In genomic region chr12:92155733-92156132, GRCh38 we compare ENCODE assay signal across 31 cellular contexts. TPM values are rescaled to one million over a fixed set of nuclear protein-coding genes. Genes with fewer than 3 reads are reported as not detected.
A peak's percentile ranks its signal among the peaks of the same experiment; 100 is the strongest.
DNase-seq lines count a peak whose midpoint lies in the region; ATAC-seq and FAIRE-seq lines count a peak whose summit lies in the region.
"Had no signal": no experiment of that assay in that cellular context is flagged by ENCODE, and none has a peak within 500 bp of the region (broad histone marks: within the 10 kb centered on the region; RNA-seq: fewer than 3 reads in every experiment).

No MANE protein-coding gene starts in this region.

- POLR2A ChIA-PET in naive thymus-derived CD4-positive, alpha-beta T cell (lab: Charles Lee): interaction anchor here (0.6 to 12.2 kb wide), 9 partner anchors 10 to 255 kb away, joined by 3 to 232 read pairs (median 3); partner anchors contain the start of gene BTG1

- H3K27me3 Mint-ChIP-seq in CD4-positive, CD25-positive, alpha-beta regulatory T cell: no peaks in the 10 kb centered on the region
- H3K27me3 Mint-ChIP-seq in activated naive CD8-positive, alpha-beta T cell treated with anti-CD3 and anti-CD28 coated beads, Interleukin-2, amount 50 U/mL, for 24 hours: no peaks in the 10 kb centered on the region
- no peaks in the 10 kb centered on the region for H3K27me3 Mint-ChIP-seq in naive thymus-derived CD4-positive, alpha-beta T cell
- H3K27me3 Mint-ChIP-seq: activated CD4-positive, alpha-beta memory T cell treated with anti-CD3 and anti-CD28 coated beads, Interleukin-2, amount 10 ng/mL, durations not matched to agents 7 days and 5 days; activated naive CD4-positive, alpha-beta T cell treated with anti-CD3 and anti-CD28 coated beads, Interleukin-2, amount 50 U/mL, for 24 hours had no signal

- peaks cover 16% of the 10 kb centered on the region for H3K4me1 ChIP-seq in CD4-positive, CD25-positive, alpha-beta regulatory T cell (ENCODE audit: control insufficient read depth, insufficient read depth, low read length, poor library complexity, severe bottlenecking)
- H3K4me1 ChIP-seq in naive thymus-derived CD4-positive, alpha-beta T cell (ENCODE audit: control insufficient read depth in 2 of 2, insufficient read depth in 2 of 2, low read length in 2 of 2): peaks cover 0 to 39% of the 10 kb centered on the region in 2 donors
- no peaks in the 10 kb centered on the region for H3K4me1 ChIP-seq in small intestine (ENCODE audit: control insufficient read depth in 2 of 2, insufficient read depth in 1 of 2, low read depth in 1 of 2, low read length in 1 of 2)
- H3K4me1 ChIP-seq: BE2C, SJSA1, thyroid gland had no signal

- peaks cover 22 to 59% (median 35%) of the 10 kb centered on the region in 4 donors for H3K4me1 Mint-ChIP-seq in CD4-positive, CD25-positive, alpha-beta regulatory T cell
- H3K4me1 Mint-ChIP-seq in activated naive CD8-positive, alpha-beta T cell treated with anti-CD3 and anti-CD28 coated beads, Interleukin-2, amount 50 U/mL, for 24 hours: peaks cover 51% of the 10 kb centered on the region
- peaks cover 25 to 70% (median 57%) of the 10 kb centered on the region in 7 donors for H3K4me1 Mint-ChIP-seq in naive thymus-derived CD4-positive, alpha-beta T cell
- H3K4me1 Mint-ChIP-seq: GM23338 had no signal

- peak overlapping the region in 2 of 3 donors; percentile 56 to 64 for H3K27ac Mint-ChIP-seq in CD4-positive, CD25-positive, alpha-beta regulatory T cell
- peak overlapping the region; percentile 44 for H3K27ac Mint-ChIP-seq in activated naive CD8-positive, alpha-beta T cell treated with anti-CD3 and anti-CD28 coated beads, Interleukin-2, amount 50 U/mL, for 24 hours
- peak overlapping the region in 7 of 9 donors; percentile 32 to 99 (median 90) for H3K27ac Mint-ChIP-seq in naive thymus-derived CD4-positive, alpha-beta T cell
- H3K27ac Mint-ChIP-seq: activated CD4-positive, alpha-beta memory T cell treated with anti-CD3 and anti-CD28 coated beads, Interleukin-2, amount 10 ng/mL, durations not matched to agents 7 days and 5 days; activated T-helper 2 cell treated with anti-CD3 and anti-CD28 coated beads, Interferon-gamma antibody, Interleukin-2, Interleukin-4, amounts not matched to agents 10 μg/mL and 5 μg/mL and 100 μg/mL, durations not matched to agents 14 hours and 24 hours and 36 hours; GM23338; immature natural killer cell had no signal

- no peak overlapping the region for H3K4me3 ChIP-seq in CD4-positive, CD25-positive, alpha-beta regulatory T cell (ENCODE audit: low read depth, low read length)
- H3K4me3 ChIP-seq in naive thymus-derived CD4-positive, alpha-beta T cell (ENCODE audit: low read length): no peak overlapping the region
- no peak overlapping the region for H3K4me3 ChIP-seq in small intestine (ENCODE audit: low read depth in 1 of 2, low read length in 2 of 2)
- H3K4me3 ChIP-seq: esophagus squamous epithelium, gastroesophageal sphincter, GM12878, GM23338, SJSA1, stomach, thyroid gland had no signal

- no peak for ATAC-seq in CD4-positive, CD25-positive, alpha-beta regulatory T cell (ENCODE audit: low read depth in 2 of 2)
- ATAC-seq in activated naive CD8-positive, alpha-beta T cell treated with anti-CD3 and anti-CD28 coated beads, Interleukin-2, amount 50 U/mL, for 24 hours: no peak
- ATAC-seq in naive thymus-derived CD4-positive, alpha-beta T cell: no peak
- ATAC-seq in HG02759 (IDR thresholded peaks at IDR 0.05; ENCODE audit: unreplicated experiment): no peak
- ATAC-seq: activated CD4-positive, CD25-positive, alpha-beta regulatory T cell treated with anti-CD3 and anti-CD28 coated beads, Interleukin-2, amount 50 U/mL, for 24 hours; gastroesophageal sphincter; GM12878; GM23338; left lobe of liver had no signal

- H3K36me3 Mint-ChIP-seq in CD4-positive, CD25-positive, alpha-beta regulatory T cell: peaks cover 18% of the 10 kb centered on the region
- H3K36me3 Mint-ChIP-seq in activated naive CD8-positive, alpha-beta T cell treated with anti-CD3 and anti-CD28 coated beads, Interleukin-2, amount 50 U/mL, for 24 hours (ENCODE audit: low read depth): peaks cover 8% of the 10 kb centered on the region
- peaks cover 0 to 26% (median 18%) of the 10 kb centered on the region in 5 donors for H3K36me3 Mint-ChIP-seq in naive thymus-derived CD4-positive, alpha-beta T cell

- H3K4me3 Mint-ChIP-seq in CD4-positive, CD25-positive, alpha-beta regulatory T cell: peak overlapping the region in 1 of 4 donors; percentile 13
- no peak overlapping the region for H3K4me3 Mint-ChIP-seq in activated naive CD8-positive, alpha-beta T cell treated with anti-CD3 and anti-CD28 coated beads, Interleukin-2, amount 50 U/mL, for 24 hours
- no peak overlapping the region for H3K4me3 Mint-ChIP-seq in naive thymus-derived CD4-positive, alpha-beta T cell
- H3K4me3 Mint-ChIP-seq: activated CD4-positive, alpha-beta memory T cell treated with anti-CD3 and anti-CD28 coated beads, Interleukin-2, amount 10 ng/mL, durations not matched to agents 7 days and 5 days; activated naive CD4-positive, alpha-beta T cell treated with anti-CD3 and anti-CD28 coated beads, Interleukin-2, amount 50 U/mL, for 24 hours; GM23338; immature natural killer cell had no signal

- H3K9me3 Mint-ChIP-seq in CD4-positive, CD25-positive, alpha-beta regulatory T cell: peaks cover 0 to 3% (median 0%) of the 10 kb centered on the region in 7 donors
- no peaks in the 10 kb centered on the region for H3K9me3 Mint-ChIP-seq in activated naive CD8-positive, alpha-beta T cell treated with anti-CD3 and anti-CD28 coated beads, Interleukin-2, amount 50 U/mL, for 24 hours
- H3K9me3 Mint-ChIP-seq in naive thymus-derived CD4-positive, alpha-beta T cell: peaks cover 0 to 13% (median 0%) of the 10 kb centered on the region in 11 donors
- H3K9me3 Mint-ChIP-seq: activated naive CD4-positive, alpha-beta T cell treated with anti-CD3 and anti-CD28 coated beads, Interleukin-2, amount 50 U/mL, for 24 hours; activated T-helper 2 cell treated with anti-CD3 and anti-CD28 coated beads, Interferon-gamma antibody, Interleukin-2, Interleukin-4, amounts not matched to agents 10 μg/mL and 5 μg/mL and 100 μg/mL, durations not matched to agents 14 hours and 24 hours and 36 hours; GM23338; immature natural killer cell had no signal

- no peak for DNase-seq in CD4-positive, CD25-positive, alpha-beta regulatory T cell
- DNase-seq in HS-5 (ENCODE audit: low read depth) (peak; percentile 66), NCI-H1105 treated with DMSO at 0.1 percent for 48 hours (lab: John Stamatoyannopoulos, UW) (no peak), small intestine (no peak), DMS 273 treated with DMSO at 0.1 percent for 48 hours (lab: John Stamatoyannopoulos, UW) (no peak)
- DNase-seq in activated naive CD8-positive, alpha-beta T cell treated with anti-CD3 and anti-CD28 coated beads, Interleukin-2, amount 50 U/mL, for 24 hours: no peak
- no peak for DNase-seq in naive thymus-derived CD4-positive, alpha-beta T cell
- DNase-seq: activated CD4-positive, alpha-beta memory T cell treated with anti-CD3 and anti-CD28 coated beads, Interleukin-2, amount 10 ng/mL, durations not matched to agents 7 days and 5 days; BE2C; Caco-2; cortex of kidney; DND-41; esophagus squamous epithelium; hippocampal formation; immature natural killer cell; NCI-H1048; NCI-H187; NCI-H526; occipital lobe; stomach; thyroid gland had no signal

- H3K36me3 ChIP-seq in CD4-positive, CD25-positive, alpha-beta regulatory T cell (ENCODE audit: control insufficient read depth, insufficient read depth, low read length): no peaks in the 10 kb centered on the region
- no peaks in the 10 kb centered on the region for H3K36me3 ChIP-seq in naive thymus-derived CD4-positive, alpha-beta T cell (ENCODE audit: control insufficient read depth in 2 of 3, insufficient read depth in 3 of 3, low read length in 3 of 3)
- no peaks in the 10 kb centered on the region for H3K36me3 ChIP-seq in small intestine (ENCODE audit: control insufficient read depth in 2 of 2, insufficient read depth in 2 of 2, low read length in 2 of 2)
- H3K36me3 ChIP-seq: BE2C, esophagus squamous epithelium, gastroesophageal sphincter, SJSA1, stomach, thyroid gland had no signal

- CTCF ChIA-PET in naive thymus-derived CD4-positive, alpha-beta T cell (lab: Charles Lee): interaction anchor here (1.5 kb wide), 1 partner anchor 10 kb away, joined by 3 read pairs; the partner anchor contains the start of gene BTG1

- WGBS in small intestine, 3 donors: 94 to 95% (median 94%) methylated on average over 2 of the region's 2 CpGs

- H3K9me3 ChIP-seq in CD4-positive, CD25-positive, alpha-beta regulatory T cell (ENCODE audit: control insufficient read depth in 2 of 2, low read length in 2 of 2): no peaks in the 10 kb centered on the region
- H3K9me3 ChIP-seq in naive thymus-derived CD4-positive, alpha-beta T cell (ENCODE audit: control insufficient read depth in 2 of 3, low read length in 3 of 3): no peaks in the 10 kb centered on the region
- H3K9me3 ChIP-seq in small intestine (ENCODE audit: control insufficient read depth, low read depth): no peaks in the 10 kb centered on the region
- H3K9me3 ChIP-seq: BE2C, Caco-2, esophagus squamous epithelium, gastroesophageal sphincter, SJSA1, stomach, thyroid gland had no signal

- no peaks in the 10 kb centered on the region for H3K27me3 ChIP-seq in CD4-positive, CD25-positive, alpha-beta regulatory T cell (ENCODE audit: control insufficient read depth, insufficient read depth, low read length)
- H3K27me3 ChIP-seq in naive thymus-derived CD4-positive, alpha-beta T cell (ENCODE audit: control insufficient read depth in 2 of 2, insufficient read depth in 2 of 2, low read length in 2 of 2): no peaks in the 10 kb centered on the region
- no peaks in the 10 kb centered on the region for H3K27me3 ChIP-seq in small intestine (ENCODE audit: control insufficient read depth in 2 of 2, insufficient read depth in 2 of 2, low read length in 2 of 2)
- H3K27me3 ChIP-seq: BE2C, esophagus squamous epithelium, gastroesophageal sphincter, SJSA1, stomach, thyroid gland had no signal

- H3K27ac ChIP-seq in CD4-positive, CD25-positive, alpha-beta regulatory T cell (ENCODE audit: insufficient read depth, low read length, poor library complexity, severe bottlenecking): no peak overlapping the region
- H3K27ac ChIP-seq in naive thymus-derived CD4-positive, alpha-beta T cell (ENCODE audit: low read depth, low read length): no peak overlapping the region
- no peak overlapping the region for H3K27ac ChIP-seq in small intestine (ENCODE audit: low read depth in 1 of 2, low read length in 1 of 2)
- H3K27ac ChIP-seq: esophagus squamous epithelium, gastroesophageal sphincter, SJSA1, stomach, thyroid gland had no signal

- FAIRE-seq in small intestine (lab: Jason Lieb, UNC): no peak
- FAIRE-seq: astrocyte, GM12878 had no signal

- intact Hi-C loops in naive thymus-derived CD4-positive, alpha-beta T cell (cut with micrococcal nuclease): no loop called here

RNA-seq across cellular contexts. Expression of gene BTG1, which starts 10.1 kb away (rescaled TPM):
- 1,342 TPM for total RNA-seq in CD4-positive, CD25-positive, alpha-beta regulatory T cell
- polyA plus RNA-seq in CD4-positive, CD25-positive, alpha-beta regulatory T cell: 100 to 1,000 TPM; 509 to 939 (median 769) TPM
- 1,000 to 10,000 TPM in 2 of 5 experiments, 100 to 1,000 TPM in 3; 188 to 1,246 (median 571) TPM for total RNA-seq in naive thymus-derived CD4-positive, alpha-beta T cell
- polyA plus RNA-seq in naive thymus-derived CD4-positive, alpha-beta T cell: 100 to 1,000 TPM; 479 to 649 TPM
- polyA plus RNA-seq in small intestine: 10 to 100 TPM; 38.8 to 61.1 (median 51.1) TPM

Comparison
In these comparisons a context has a peak if more than half of its experiments do, and no peak if none do; other contexts are left out.
1. RNA of gene BTG1, which starts 10.1 kb away (polyA plus RNA-seq): 509 to 939 TPM in CD4-positive, CD25-positive, alpha-beta regulatory T cell and 479 to 649 TPM in naive thymus-derived CD4-positive, alpha-beta T cell; 38.8 to 61.1 TPM in small intestine; every median in the first group is over 4 times any median in the second.
2. Peak in every context shown above with its lines, with median percentiles within 50 percentile points of each other: H3K27ac Mint-ChIP-seq.